Comparison of ENCODE assay signal across 16 cellular contexts in genomic region chr3:126186271-126186670, GRCh38. TPM values are rescaled to one million over a fixed set of nuclear protein-coding genes. Genes with fewer than 3 reads are reported as not detected.
DNase-seq lines count a peak whose midpoint lies in the region; ATAC-seq and TF ChIP-seq lines count a peak whose summit lies in the region.
"Had no signal": no experiment of that assay in that cellular context is flagged by ENCODE, and none has a peak within 500 bp of the region (broad histone marks: within the 10 kb centered on the region; RNA-seq: fewer than 3 reads in every experiment).

No MANE protein-coding gene starts in this region.

- H3K9me3 ChIP-seq in H9 (ENCODE audit: control insufficient read depth, low read depth, low read length) (no peaks in the 10 kb centered on the region), esophagus muscularis mucosa (no peaks in the 10 kb centered on the region), right lobe of liver (no peaks in the 10 kb centered on the region), upper lobe of right lung (no peaks in the 10 kb centered on the region)
- H3K9me3 ChIP-seq: HAP-1 had no signal

- no peak overlapping the region for H3K4me3 ChIP-seq in esophagus muscularis mucosa
- H3K4me3 ChIP-seq in right lobe of liver: no peak overlapping the region
- H3K4me3 ChIP-seq in upper lobe of right lung: no peak overlapping the region
- H3K4me3 ChIP-seq: BLaER1 treated with 17β-estradiol and CSF1 and Interleukin-3, amounts not matched to agents 10 nM and 100 nM; GM12878; HAP-1 had no signal

- no peak overlapping the region for H3K27ac Mint-ChIP-seq in H9
- H3K27ac Mint-ChIP-seq in activated T-helper 2 cell treated with anti-CD3 and anti-CD28 coated beads, Interferon-gamma antibody, Interleukin-2, Interleukin-4, amounts not matched to agents 10 μg/mL and 5 μg/mL and 100 μg/mL, durations not matched to agents 14 hours and 24 hours and 36 hours: no peak overlapping the region
- H3K27ac Mint-ChIP-seq: B cell; CD8-positive, alpha-beta T cell had no signal

- H2BK15ac ChIP-seq in H9 (ENCODE audit: low read depth, low read length): no peak overlapping the region

- TF ChIP-seq EP300 in esophagus muscularis mucosa (IDR thresholded peaks at IDR 0.05): no peak

- H2AFZ ChIP-seq in H9 (ENCODE audit: low read length): no peak overlapping the region

- no peak overlapping the region for H3K23ac ChIP-seq in H9 (ENCODE audit: insufficient read length, low read depth, low read length)

- peaks cover 0 to 4% of the 10 kb centered on the region in 2 experiments; a peak in 4 of 5 replicates for H3K9me3 Mint-ChIP-seq in H9
- H3K9me3 Mint-ChIP-seq in activated T-helper 2 cell treated with anti-CD3 and anti-CD28 coated beads, Interferon-gamma antibody, Interleukin-2, Interleukin-4, amounts not matched to agents 10 μg/mL and 5 μg/mL and 100 μg/mL, durations not matched to agents 14 hours and 24 hours and 36 hours: no peaks in the 10 kb centered on the region
- H3K9me3 Mint-ChIP-seq: CD8-positive, alpha-beta T cell had no signal

- H2BK5ac ChIP-seq in H9 (ENCODE audit: insufficient read length, low read length): no peak overlapping the region

- H2BK12ac ChIP-seq in H9 (ENCODE audit: insufficient read length, low read depth, low read length): no peak overlapping the region

- H2AK5ac ChIP-seq in H9 (ENCODE audit: insufficient read length, low read length): no peak overlapping the region

- peaks cover 0 to 3% (median 0%) of the 10 kb centered on the region in 3 experiments; a peak in 1 of 7 replicates for H3K36me3 Mint-ChIP-seq in H9 (ENCODE audit: insufficient read depth in 1 of 3, low read depth in 3 of 3)
- H3K36me3 Mint-ChIP-seq in activated T-helper 2 cell treated with anti-CD3 and anti-CD28 coated beads, Interferon-gamma antibody, Interleukin-2, Interleukin-4, amounts not matched to agents 10 μg/mL and 5 μg/mL and 100 μg/mL, durations not matched to agents 14 hours and 24 hours and 36 hours (ENCODE audit: low read depth): no peaks in the 10 kb centered on the region
- H3K36me3 Mint-ChIP-seq: CD8-positive, alpha-beta T cell had no signal

- H3K4ac ChIP-seq in H9 (ENCODE audit: low read depth, low read length): no peak overlapping the region

- H3T11ph ChIP-seq in H9 (ENCODE audit: low read length): no peak overlapping the region

- DNase-seq in H9 (no peak), esophagus muscularis mucosa (ENCODE audit: extremely low spot score) (peak; percentile 60), right lobe of liver (peak in 2 of 3 donors; percentile 83 to 86), upper lobe of right lung (no peak), NOMO-1 treated with DMSO at 0.1 percent for 48 hours (lab: John Stamatoyannopoulos, UW; ENCODE audit: unreplicated experiment) (no peak)
- no peak for DNase-seq in activated T-helper 2 cell treated with anti-CD3 and anti-CD28 coated beads, Interferon-gamma antibody, Interleukin-2, Interleukin-4, amounts not matched to agents 10 μg/mL and 5 μg/mL and 100 μg/mL, durations not matched to agents 14 hours and 24 hours and 36 hours (ENCODE audit: low spot score)
- DNase-seq: Calu3; CD8-positive, alpha-beta T cell; DMS79 treated with DMSO at 0.1 percent for 48 hours; IMR-90 had no signal

- H3K14ac ChIP-seq in H9 (ENCODE audit: insufficient read depth, low read length): peak overlapping the region; percentile 13; the same call in 1 of the 2 replicates

- H3K23me2 ChIP-seq in H9 (ENCODE audit: insufficient read length, low read depth, low read length, poor library complexity, severe bottlenecking): peaks cover under 1% of the 10 kb centered on the region

- no peak overlapping the region for H3K4me3 Mint-ChIP-seq in H9
- H3K4me3 Mint-ChIP-seq in activated T-helper 2 cell treated with anti-CD3 and anti-CD28 coated beads, Interferon-gamma antibody, Interleukin-2, Interleukin-4, amounts not matched to agents 10 μg/mL and 5 μg/mL and 100 μg/mL, durations not matched to agents 14 hours and 24 hours and 36 hours (ENCODE audit: low read depth): no peak overlapping the region
- H3K4me3 Mint-ChIP-seq: B cell; CD8-positive, alpha-beta T cell had no signal

- intact Hi-C loops in esophagus muscularis mucosa (cut with DNase I): no loop called here
- intact Hi-C loops in right lobe of liver (cut with DNase I): no loop called here
- intact Hi-C loops in upper lobe of right lung (cut with DNase I): no loop called here
- intact Hi-C loops in activated T-helper 2 cell treated with anti-CD3 and anti-CD28 coated beads, Interferon-gamma antibody, Interleukin-2, Interleukin-4, amounts not matched to agents 10 μg/mL and 5 μg/mL and 100 μg/mL, durations not matched to agents 14 hours and 24 hours and 36 hours (cut with micrococcal nuclease): no loop called here

- no peaks in the 10 kb centered on the region for H3K4me1 ChIP-seq in H9 (ENCODE audit: insufficient read depth, low read length)
- H3K4me1 ChIP-seq in esophagus muscularis mucosa: peaks cover 2 to 8% (median 6%) of the 10 kb centered on the region in 4 donors
- peaks cover 0 to 65% (median 24%) of the 10 kb centered on the region in 4 donors for H3K4me1 ChIP-seq in right lobe of liver
- no peaks in the 10 kb centered on the region for H3K4me1 ChIP-seq in upper lobe of right lung
- H3K4me1 ChIP-seq: BLaER1 treated with 17β-estradiol and CSF1 and Interleukin-3, amounts not matched to agents 10 nM and 100 nM; HAP-1 had no signal

- TF ChIP-seq POLR2A in esophagus muscularis mucosa (IDR thresholded peaks at IDR 0.05; ENCODE audit: low read depth) (no peak), right lobe of liver (IDR thresholded peaks at IDR 0.05) (no peak)

- WGBS in H9 (ENCODE audit: extremely low coverage, insufficient read length, low lambda C conversion rate): no CpG with 5 or more reads among the region's 4 CpGs
- 81% methylated on average over 2 of the region's 4 CpGs for WGBS in esophagus muscularis mucosa
- 37% methylated on average over 3 of the region's 4 CpGs for WGBS in right lobe of liver (ENCODE audit: insufficient coverage, low coverage, low lambda C conversion rate, missing lambda C conversion rate)

- H3K18ac ChIP-seq in H9 (ENCODE audit: insufficient read length, low read depth, low read length): no peak overlapping the region

- peaks cover 55% of the 10 kb centered on the region for H3K27me3 Mint-ChIP-seq in H9 (ENCODE audit: low read depth)
- peaks cover 12% of the 10 kb centered on the region for H3K27me3 Mint-ChIP-seq in activated T-helper 2 cell treated with anti-CD3 and anti-CD28 coated beads, Interferon-gamma antibody, Interleukin-2, Interleukin-4, amounts not matched to agents 10 μg/mL and 5 μg/mL and 100 μg/mL, durations not matched to agents 14 hours and 24 hours and 36 hours (ENCODE audit: low read depth)

- H2BK20ac ChIP-seq in H9 (ENCODE audit: low read depth, low read length, poor library complexity, severe bottlenecking): no peak overlapping the region

- no peak overlapping the region for H4K8ac ChIP-seq in H9 (replicated peaks; ENCODE audit: insufficient read length, low read depth, low read length)

- no peak overlapping the region for H2BK120ac ChIP-seq in H9 (ENCODE audit: low read depth, low read length, poor library complexity, severe bottlenecking)

- no peaks in the 10 kb centered on the region for H3K79me1 ChIP-seq in H9 (ENCODE audit: insufficient read depth, low read depth, low read length, poor library complexity, severe bottlenecking)

- H3K27me3 ChIP-seq in H9 (ENCODE audit: insufficient read depth, low read length) (peaks cover 6% of the 10 kb centered on the region; the same call in 1 of the 2 replicates), esophagus muscularis mucosa (no peaks in the 10 kb centered on the region), right lobe of liver (no peaks in the 10 kb centered on the region), upper lobe of right lung (no peaks in the 10 kb centered on the region)
- H3K27me3 ChIP-seq: BLaER1 treated with 17β-estradiol and CSF1 and Interleukin-3, amounts not matched to agents 10 nM and 100 nM had no signal

- no peak overlapping the region for H3K56ac ChIP-seq in H9 (ENCODE audit: insufficient read length, low read depth, low read length)

- no peaks in the 10 kb centered on the region for H4K20me1 ChIP-seq in H9 (ENCODE audit: control insufficient read depth, insufficient read depth, insufficient read length)
- H4K20me1 ChIP-seq: BLaER1 treated with 17β-estradiol and CSF1 and Interleukin-3, amounts not matched to agents 10 nM and 100 nM had no signal

- no peak overlapping the region for H4K91ac ChIP-seq in H9 (ENCODE audit: insufficient read length, low read depth, low read length)

- H3K4me2 ChIP-seq in H9 (ENCODE audit: insufficient read depth, insufficient read length, low read length): no peak overlapping the region
- H3K4me2 ChIP-seq: BLaER1 treated with 17β-estradiol and CSF1 and Interleukin-3, amounts not matched to agents 10 nM and 100 nM had no signal

- H3K27ac ChIP-seq in H9 (ENCODE audit: insufficient read length, low read depth, low read length) (no peak overlapping the region), esophagus muscularis mucosa (replicated peaks in 1 of 4) (no peak overlapping the region), right lobe of liver (peak overlapping the region in 2 of 3 donors; percentile 96 to 97), upper lobe of right lung (no peak overlapping the region)
- H3K27ac ChIP-seq: BLaER1 treated with 17β-estradiol and CSF1 and Interleukin-3, amounts not matched to agents 10 nM and 100 nM; HL-60 had no signal

- H3K9ac ChIP-seq in H9 (ENCODE audit: extremely low read depth, insufficient read length, low read length): no peak overlapping the region
- H3K9ac ChIP-seq: BLaER1 treated with 17β-estradiol and CSF1 and Interleukin-3, amounts not matched to agents 10 nM and 100 nM had no signal

- H3K36me3 ChIP-seq in esophagus muscularis mucosa (no peaks in the 10 kb centered on the region), right lobe of liver (no peaks in the 10 kb centered on the region), upper lobe of right lung (no peaks in the 10 kb centered on the region)
- H3K36me3 ChIP-seq: BLaER1 treated with 17β-estradiol and CSF1 and Interleukin-3, amounts not matched to agents 10 nM and 100 nM; HAP-1 had no signal

- H3K79me2 ChIP-seq in H9 (ENCODE audit: insufficient read depth, low read length): no peaks in the 10 kb centered on the region

- no peak for TF ChIP-seq CTCF in H9 (conservative IDR thresholded peaks at IDR 0.05)
- no peak for TF ChIP-seq CTCF in esophagus muscularis mucosa (IDR thresholded peaks at IDR 0.05)
- no peak for TF ChIP-seq CTCF in right lobe of liver (IDR thresholded peaks at IDR 0.05)
- TF ChIP-seq CTCF in upper lobe of right lung (IDR thresholded peaks at IDR 0.05): no peak

- H4K5ac ChIP-seq in H9 (ENCODE audit: insufficient read length, low read depth, low read length): no peak overlapping the region

- peaks cover 6 to 8% of the 10 kb centered on the region in 2 experiments for H3K4me1 Mint-ChIP-seq in H9
- H3K4me1 Mint-ChIP-seq in activated T-helper 2 cell treated with anti-CD3 and anti-CD28 coated beads, Interferon-gamma antibody, Interleukin-2, Interleukin-4, amounts not matched to agents 10 μg/mL and 5 μg/mL and 100 μg/mL, durations not matched to agents 14 hours and 24 hours and 36 hours (ENCODE audit: low read depth): no peaks in the 10 kb centered on the region

- ATAC-seq in right lobe of liver: peak; percentile 42 to 73 (median 69)
- peak; percentile 15 for ATAC-seq in upper lobe of right lung
- ATAC-seq: CD8-positive, alpha-beta T cell; GM12878 had no signal

RNA-seq across cellular contexts. Expression of gene ALDH1L1, which starts 5.9 kb away (rescaled TPM):
- 0.68 and 0.90 TPM in 2 replicates for total RNA-seq in H9 (2021)
- total RNA-seq in esophagus muscularis mucosa: 10 to 100 TPM; 19.2 to 39.9 (median 25.9) TPM
- total RNA-seq in right lobe of liver: 100 to 1,000 TPM in 5 of 6 experiments, 10 to 100 TPM in 1; 94.9 to 962 (median 353) TPM
- 3.3 TPM for total RNA-seq in upper lobe of right lung
- total RNA-seq in activated T-helper 2 cell treated with anti-CD3 and anti-CD28 coated beads, Interferon-gamma antibody, Interleukin-2, Interleukin-4, amounts not matched to agents 10 μg/mL and 5 μg/mL and 100 μg/mL, durations not matched to agents 14 hours and 24 hours and 36 hours: not detected in 2 replicates
- total RNA-seq: A172; B cell; CD8-positive, alpha-beta T cell; IMR-90 had no signal

Comparison
In these comparisons a context has a peak if more than half of its experiments do, and no peak if none do; other contexts are left out.
1. DNase-seq: peak in esophagus muscularis mucosa (single experiment) and right lobe of liver (2 of 3); none in H9 (single experiment), upper lobe of right lung (single experiment), NOMO-1 treated with DMSO at 0.1 percent for 48 hours (single experiment) and activated T-helper 2 cell treated with anti-CD3 and anti-CD28 coated beads, Interferon-gamma antibody, Interleukin-2, Interleukin-4, amounts not matched to agents 10 μg/mL and 5 μg/mL and 100 μg/mL, durations not matched to agents 14 hours and 24 hours and 36 hours (single experiment).
2. H3K27ac ChIP-seq: peak in right lobe of liver (2 of 3); none in H9 (single experiment), esophagus muscularis mucosa (0 of 4) and upper lobe of right lung (single experiment).